In the genomic region with DNA sequence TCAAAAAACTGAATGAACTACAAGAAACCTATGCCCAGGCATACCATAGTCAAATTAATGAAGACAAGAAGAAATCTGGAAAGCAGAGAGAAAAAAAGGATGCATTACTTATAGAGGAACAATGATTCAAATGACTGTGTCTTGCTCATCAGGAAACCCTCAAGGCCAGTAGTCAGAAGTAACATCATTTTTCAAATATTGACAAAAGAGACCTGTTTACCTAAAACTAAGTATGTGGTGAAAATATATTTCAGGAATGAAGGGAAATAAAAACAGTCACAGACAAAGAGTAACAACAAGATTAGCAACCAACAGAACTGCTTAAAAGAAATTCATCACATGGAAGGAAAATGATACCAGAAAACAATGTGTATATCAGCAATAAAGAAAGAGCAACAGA, we compare ENCODE assay signal across 14 cellular contexts.
A peak's percentile ranks its signal among the peaks of the same experiment; 100 is the strongest.
DNase-seq lines count a peak whose midpoint lies in the region; ATAC-seq, FAIRE-seq and TF ChIP-seq lines count a peak whose summit lies in the region.
"Had no signal": no experiment of that assay in that cellular context is flagged by ENCODE, and none has a peak within 500 bp of the region (broad histone marks: within the 10 kb centered on the region; RNA-seq: fewer than 3 reads in every experiment).

No MANE protein-coding gene starts in this region.

- intact Hi-C loops in Panc1 (cut with micrococcal nuclease; ENCODE audit: unreplicated experiment): no loop called here
- intact Hi-C loops in HepG2 (cut with micrococcal nuclease; ENCODE audit: unreplicated experiment): loop anchor here (5.0 kb wide), 1 partner anchor 95 kb away; no protein-coding TSS in a partner anchor

- TF ChIP-seq RAD21 in HepG2 (CRISPR knock-in tag; IDR thresholded peaks at IDR 0.05): no peak

- no peak overlapping the region for H3K9ac ChIP-seq in HepG2 (ENCODE audit: insufficient read depth, low read depth, low read length)

- BruUV-seq in Panc1 (replicated peaks; lab: Mats Ljungman, UMichigan): no TSS peak
- no TSS peak for BruUV-seq in HepG2 (replicated peaks; lab: Mats Ljungman, UMichigan)

- H3K27ac ChIP-seq in Panc1 (ENCODE audit: low read length) (peak overlapping the region; percentile 48; the same call in 1 of the 2 replicates), HepG2 (ENCODE audit: extremely low read length, insufficient read depth, low read length) (peak overlapping the region; percentile 22)

- H2AFZ ChIP-seq in HepG2 (ENCODE audit: low read length): no peak overlapping the region

- H4K20me1 ChIP-seq in HepG2 (ENCODE audit: insufficient read depth, low read length): no peaks in the 10 kb centered on the region

- CTCF ChIA-PET in Panc1 (lab: Charles Lee): no interaction called here
- CTCF ChIA-PET in HepG2 (lab: Yijun Ruan, JAX; ENCODE audit: low intra/inter-chr PET ratio, low total read pairs): no interaction called here

- no peak for TF ChIP-seq POLR2A in HepG2 (IDR thresholded peaks at IDR 0.05; ENCODE audit: insufficient read depth in 1 of 2, low read depth in 2 of 2, low read length in 2 of 2)

- TF ChIP-seq EP300 in HepG2 (IDR thresholded peaks at IDR 0.05; ENCODE audit: low read depth in 2 of 2, low read length in 2 of 2) (peak in 1 of 2 experiments; percentile 80; a peak in 1 of 4 replicates), HepG2 (CRISPR knock-in tag; IDR thresholded peaks at IDR 0.05; ENCODE audit: borderline replicate concordance) (no peak; the same call in 1 of the 2 replicates)

- no peaks in the 10 kb centered on the region for H3K79me2 ChIP-seq in HepG2 (ENCODE audit: insufficient read depth, low read length)

- TF ChIP-seq CTCF in Panc1 (IDR thresholded peaks at IDR 0.05): no peak
- no peak for TF ChIP-seq CTCF in epithelial cell of esophagus (IDR thresholded peaks at IDR 0.05; ENCODE audit: insufficient read depth, low read depth, low read length, missing control alignments)
- TF ChIP-seq CTCF in HepG2 (CRISPR knock-in tag; IDR thresholded peaks at IDR 0.05): no peak

- DNase-seq in DMS53 (lab: John Stamatoyannopoulos, UW): peak; percentile 42
- DNase-seq in Panc1 (ENCODE audit: low read depth, low spot score): no peak
- peak; percentile 34 for DNase-seq in epithelial cell of esophagus (ENCODE audit: low read depth)
- DNase-seq in HepG2 (ENCODE audit: low spot score): peak; percentile 58
- DNase-seq in COLO829 (ENCODE audit: low spot score): no peak
- no peak for DNase-seq in epidermal melanocyte (ENCODE audit: insufficient read length, low spot score)
- DNase-seq: C1 segment of cervical spinal cord; CD4-positive, alpha-beta T cell; DND-41; GF-D8 had no signal

- no peak overlapping the region for H3K4me3 ChIP-seq in Panc1 (ENCODE audit: low read depth in 2 of 2, low read length in 2 of 2)
- H3K4me3 ChIP-seq in epithelial cell of esophagus (ENCODE audit: low read length): no peak overlapping the region
- H3K4me3 ChIP-seq in HepG2 (replicated peaks in 1 of 3; ENCODE audit: insufficient read depth in 1 of 3, low read depth in 2 of 3, low read length in 3 of 3): no peak overlapping the region

- H3K4me1 ChIP-seq in Panc1 (ENCODE audit: control insufficient read depth, insufficient read depth, low read length): peaks cover 35% of the 10 kb centered on the region; the same call in 1 of the 2 replicates
- H3K4me1 ChIP-seq in HepG2 (ENCODE audit: insufficient read depth, low read length): peaks cover 23% of the 10 kb centered on the region

- POLR2A ChIA-PET in Panc1 (lab: Charles Lee) (no interaction called here), HepG2 (lab: Yijun Ruan, JAX) (no interaction called here)

- no peaks in the 10 kb centered on the region for H3K27me3 ChIP-seq in Panc1 (ENCODE audit: control insufficient read depth, insufficient read depth, low read length)
- H3K27me3 ChIP-seq in HepG2 (ENCODE audit: control insufficient read depth in 1 of 2, insufficient read depth in 2 of 2, low read length in 2 of 2): no peaks in the 10 kb centered on the region

- peak; percentile 63; the same call in 1 of the 2 replicates for ATAC-seq in Panc1
- peak; percentile 32; the same call in 2 of the 3 replicates for ATAC-seq in HepG2
- ATAC-seq in HG02938 (IDR thresholded peaks at IDR 0.05; ENCODE audit: unreplicated experiment): no peak
- ATAC-seq: HCT116 had no signal

- H3K36me3 ChIP-seq in Panc1 (ENCODE audit: control insufficient read depth, insufficient read depth, low read length): no peaks in the 10 kb centered on the region
- H3K36me3 ChIP-seq in HepG2 (replicated peaks in 1 of 2; ENCODE audit: control insufficient read depth in 1 of 2, insufficient read depth in 2 of 2, low read length in 2 of 2): no peaks in the 10 kb centered on the region

- peak overlapping the region; percentile 45 for H3K4me2 ChIP-seq in HepG2 (ENCODE audit: low read depth, low read length)

- in situ Hi-C loops in Panc1 (cut with HindIII; ENCODE audit: low pct_unique_long_range_greater_than_20kb, low sequenced_read_pairs): no loop called here
- in situ Hi-C loops in HepG2 (cut with HindIII; ENCODE audit: extremely low pct_ligation_motif_present, low pct_unique_long_range_greater_than_20kb): no loop called here

- no peak for FAIRE-seq in HepG2 (lab: Jason Lieb, UNC)
- FAIRE-seq: GM19239, H54 had no signal

- H3K9me3 ChIP-seq in Panc1 (ENCODE audit: control insufficient read depth, insufficient read depth, low read depth, low read length) (no peaks in the 10 kb centered on the region), HepG2 (ENCODE audit: low read length) (no peaks in the 10 kb centered on the region)

TF ChIP-seq in HepG2, 621 proteins besides CTCF, POLR2A, EP300 and RAD21 (continues in another document):
- TF ChIP-seq KLF11 (CRISPR knock-in tag; IDR thresholded peaks at IDR 0.05) (no peak), KLF16 (CRISPR knock-in tag; IDR thresholded peaks at IDR 0.05) (0 out of 4 replicates have a peak, but pooled peaks of 1 of the 2 experiments have one; percentile 25), CREM (IDR thresholded peaks at IDR 0.05) (0 out of 2 replicates have a peak, but pooled peaks have one; percentile 24), CREM (CRISPR knock-in tag; IDR thresholded peaks at IDR 0.05) (no peak), ZNF644 (CRISPR knock-in tag; IDR thresholded peaks at IDR 0.05; ENCODE audit: low read depth) (no peak), FLYWCH1 (CRISPR knock-in tag; IDR thresholded peaks at IDR 0.05) (no peak), NKX3-1 (CRISPR knock-in tag; IDR thresholded peaks at IDR 0.05) (no peak), ZNF570 (CRISPR knock-in tag; IDR thresholded peaks at IDR 0.05; ENCODE audit: borderline replicate concordance) (no peak), KAT8 (CRISPR knock-in tag; IDR thresholded peaks at IDR 0.05) (no peak), SOX13 (IDR thresholded peaks at IDR 0.05) (no peak), SOX13 (CRISPR knock-in tag; conservative IDR thresholded peaks at IDR 0.05 in 1 of 2, IDR thresholded peaks at IDR 0.05 in 1 of 2) (peak in 1 of 2 experiments; percentile 79; a peak in 2 of 4 replicates), KDM6A (CRISPR knock-in tag; IDR thresholded peaks at IDR 0.05; ENCODE audit: low read depth) (0 out of 2 replicates have a peak, but pooled peaks have one; percentile 39), CREB1 (IDR thresholded peaks at IDR 0.05) (no peak), CREB1 (CRISPR knock-in tag; IDR thresholded peaks at IDR 0.05) (0 out of 2 replicates have a peak, but pooled peaks have one; percentile 23), FOXM1 (CRISPR knock-in tag; IDR thresholded peaks at IDR 0.05) (no peak), SAP130 (CRISPR knock-in tag; IDR thresholded peaks at IDR 0.05; ENCODE audit: low read depth) (peak; percentile 50; the same call in 1 of the 2 replicates)
- TF ChIP-seq, protein P1, sequence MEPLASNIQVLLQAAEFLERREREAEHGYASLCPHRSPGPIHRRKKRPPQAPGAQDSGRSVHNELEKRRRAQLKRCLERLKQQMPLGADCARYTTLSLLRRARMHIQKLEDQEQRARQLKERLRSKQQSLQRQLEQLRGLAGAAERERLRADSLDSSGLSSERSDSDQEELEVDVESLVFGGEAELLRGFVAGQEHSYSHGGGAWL (CRISPR knock-in tag; IDR thresholded peaks at IDR 0.05): no peak
- TF ChIP-seq, protein P2, sequence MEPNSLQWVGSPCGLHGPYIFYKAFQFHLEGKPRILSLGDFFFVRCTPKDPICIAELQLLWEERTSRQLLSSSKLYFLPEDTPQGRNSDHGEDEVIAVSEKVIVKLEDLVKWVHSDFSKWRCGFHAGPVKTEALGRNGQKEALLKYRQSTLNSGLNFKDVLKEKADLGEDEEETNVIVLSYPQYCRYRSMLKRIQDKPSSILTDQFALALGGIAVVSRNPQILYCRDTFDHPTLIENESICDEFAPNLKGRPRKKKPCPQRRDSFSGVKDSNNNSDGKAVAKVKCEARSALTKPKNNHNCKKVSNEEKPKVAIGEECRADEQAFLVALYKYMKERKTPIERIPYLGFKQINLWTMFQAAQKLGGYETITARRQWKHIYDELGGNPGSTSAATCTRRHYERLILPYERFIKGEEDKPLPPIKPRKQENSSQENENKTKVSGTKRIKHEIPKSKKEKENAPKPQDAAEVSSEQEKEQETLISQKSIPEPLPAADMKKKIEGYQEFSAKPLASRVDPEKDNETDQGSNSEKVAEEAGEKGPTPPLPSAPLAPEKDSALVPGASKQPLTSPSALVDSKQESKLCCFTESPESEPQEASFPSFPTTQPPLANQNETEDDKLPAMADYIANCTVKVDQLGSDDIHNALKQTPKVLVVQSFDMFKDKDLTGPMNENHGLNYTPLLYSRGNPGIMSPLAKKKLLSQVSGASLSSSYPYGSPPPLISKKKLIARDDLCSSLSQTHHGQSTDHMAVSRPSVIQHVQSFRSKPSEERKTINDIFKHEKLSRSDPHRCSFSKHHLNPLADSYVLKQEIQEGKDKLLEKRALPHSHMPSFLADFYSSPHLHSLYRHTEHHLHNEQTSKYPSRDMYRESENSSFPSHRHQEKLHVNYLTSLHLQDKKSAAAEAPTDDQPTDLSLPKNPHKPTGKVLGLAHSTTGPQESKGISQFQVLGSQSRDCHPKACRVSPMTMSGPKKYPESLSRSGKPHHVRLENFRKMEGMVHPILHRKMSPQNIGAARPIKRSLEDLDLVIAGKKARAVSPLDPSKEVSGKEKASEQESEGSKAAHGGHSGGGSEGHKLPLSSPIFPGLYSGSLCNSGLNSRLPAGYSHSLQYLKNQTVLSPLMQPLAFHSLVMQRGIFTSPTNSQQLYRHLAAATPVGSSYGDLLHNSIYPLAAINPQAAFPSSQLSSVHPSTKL (CRISPR knock-in tag; IDR thresholded peaks at IDR 0.05): peak; percentile 88
- TF ChIP-seq, protein P3, sequence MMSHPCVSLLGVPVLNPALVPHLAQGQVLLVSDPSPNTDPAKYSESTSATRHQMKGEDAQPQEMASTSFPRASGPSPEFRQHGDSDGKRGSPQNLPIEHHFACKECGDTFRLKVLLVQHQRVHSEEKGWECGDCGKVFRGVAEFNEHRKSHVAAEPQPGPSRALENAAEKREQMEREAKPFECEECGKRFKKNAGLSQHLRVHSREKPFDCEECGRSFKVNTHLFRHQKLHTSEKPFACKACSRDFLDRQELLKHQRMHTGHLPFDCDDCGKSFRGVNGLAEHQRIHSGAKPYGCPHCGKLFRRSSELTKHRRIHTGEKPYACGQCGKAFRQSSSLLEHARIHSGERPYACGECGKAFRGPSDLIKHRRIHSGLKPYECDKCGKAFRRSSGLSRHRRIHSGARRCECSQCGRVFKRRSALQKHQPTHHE (CRISPR knock-in tag; IDR thresholded peaks at IDR 0.05; ENCODE audit: borderline replicate concordance): no peak

Comparison
In these comparisons a context has a peak if more than half of its experiments do, and no peak if none do; other contexts are left out.
1. DNase-seq: peak in DMS53 (single experiment), epithelial cell of esophagus (single experiment) and HepG2 (single experiment); none in Panc1 (single experiment), COLO829 (single experiment) and epidermal melanocyte (single experiment).